11 cellular contexts compared by ENCODE assay signal in the genomic region with DNA sequence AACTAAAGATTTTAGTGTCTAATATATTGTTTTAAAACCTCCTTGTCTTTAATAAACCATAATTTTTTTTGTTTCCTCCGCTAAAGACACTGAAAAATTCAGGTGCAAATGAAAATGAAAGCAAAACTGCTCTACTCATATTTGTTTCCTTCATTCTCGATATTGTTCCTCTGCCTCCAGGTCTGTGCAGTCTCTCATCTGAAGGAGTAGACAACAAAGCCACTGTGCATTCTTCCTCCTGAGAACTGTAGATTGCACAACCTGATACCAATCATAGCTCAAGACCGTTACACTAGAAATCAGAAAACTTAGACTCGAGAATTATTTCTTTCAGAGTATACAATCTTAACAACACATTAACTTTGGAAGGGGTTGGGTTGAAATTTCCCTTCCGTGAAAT.
DNase-seq lines count a peak whose midpoint lies in the region; ATAC-seq and TF ChIP-seq lines count a peak whose summit lies in the region.
"Had no signal": no experiment of that assay in that cellular context is flagged by ENCODE, and none has a peak within 500 bp of the region (broad histone marks: within the 10 kb centered on the region; RNA-seq: fewer than 3 reads in every experiment).

No MANE protein-coding gene starts in this region.

- CTCF ChIA-PET in CD4-positive, alpha-beta memory T cell (lab: Charles Lee; ENCODE audit: partially characterized antibody) = no interaction called here

- H3K4me3 ChIP-seq in CD4-positive, alpha-beta memory T cell (ENCODE audit: low read length in 2 of 2) = no peak overlapping the region
- peak overlapping the region; percentile 42 for H3K4me3 ChIP-seq in MG63
- peak overlapping the region; percentile 32 to 65 (median 51) for H3K4me3 ChIP-seq in breast epithelium
- H3K4me3 ChIP-seq in mucosa of descending colon = no peak overlapping the region

- peaks cover 0 to 7% (median 0%) of the 10 kb centered on the region in 8 donors for H3K9me3 Mint-ChIP-seq in CD4-positive, alpha-beta memory T cell
- H3K9me3 Mint-ChIP-seq in type B pancreatic cell = no peaks in the 10 kb centered on the region

- DNase-seq in CD4-positive, alpha-beta memory T cell = no peak
- DNase-seq in MG63 (no peak), breast epithelium (ENCODE audit: low spot score in 2 of 2) (no peak), mucosa of descending colon (no peak), COR-L47 (lab: John Stamatoyannopoulos, UW) (no peak), type B pancreatic cell (ENCODE audit: extremely low spot score, unreplicated experiment) (no peak)
- no peak for DNase-seq in effector CD4-positive, alpha-beta T cell
- DNase-seq: NCI-H2171 treated with DMSO at 0.1 percent for 48 hours; stimulated activated CD4-positive, alpha-beta T cell treated with anti-CD3 and anti-CD28 coated beads, Interleukin-1b, Interleukin-23, amount 100 ng/mL, for 48 hours had no signal

- no peak overlapping the region for H3K27ac ChIP-seq in CD4-positive, alpha-beta memory T cell (ENCODE audit: low read depth, low read length)
- H3K27ac ChIP-seq in breast epithelium = peak overlapping the region; percentile 9 to 33

- peaks cover 0 to 11% (median 5%) of the 10 kb centered on the region in 4 donors for H3K4me1 Mint-ChIP-seq in CD4-positive, alpha-beta memory T cell
- peaks cover 8% of the 10 kb centered on the region for H3K4me1 Mint-ChIP-seq in type B pancreatic cell (ENCODE audit: unreplicated experiment)

- no peaks in the 10 kb centered on the region for H3K36me3 ChIP-seq in CD4-positive, alpha-beta memory T cell (ENCODE audit: insufficient read depth, low read length)
- no peaks in the 10 kb centered on the region for H3K36me3 ChIP-seq in MG63
- H3K36me3 ChIP-seq in breast epithelium = no peaks in the 10 kb centered on the region
- H3K36me3 ChIP-seq in mucosa of descending colon (ENCODE audit: low read depth) = no peaks in the 10 kb centered on the region

- H3K9me3 ChIP-seq in CD4-positive, alpha-beta memory T cell (ENCODE audit: control insufficient read depth in 1 of 2, low read length in 2 of 2) = no peaks in the 10 kb centered on the region
- no peaks in the 10 kb centered on the region for H3K9me3 ChIP-seq in MG63
- no peaks in the 10 kb centered on the region for H3K9me3 ChIP-seq in breast epithelium
- H3K9me3 ChIP-seq in mucosa of descending colon = no peaks in the 10 kb centered on the region

- no peak for TF ChIP-seq CTCF in breast epithelium (IDR thresholded peaks at IDR 0.05)
- no peak for TF ChIP-seq CTCF in mucosa of descending colon (IDR thresholded peaks at IDR 0.05)
- no peak for TF ChIP-seq CTCF in type B pancreatic cell (conservative IDR thresholded peaks at IDR 0.05)

- intact Hi-C loops in CD4-positive, alpha-beta memory T cell (cut with micrococcal nuclease) = no loop called here
- intact Hi-C loops in breast epithelium (cut with DNase I; ENCODE audit: low total_unique reads) = no loop called here
- intact Hi-C loops in mucosa of descending colon (cut with DNase I, micrococcal nuclease) = no loop called here

- POLR2A ChIA-PET in CD4-positive, alpha-beta memory T cell (lab: Charles Lee; ENCODE audit: partially characterized antibody) = no interaction called here

- H3K4me3 Mint-ChIP-seq in CD4-positive, alpha-beta memory T cell = peak overlapping the region; percentile 63 to 91 (median 80)
- no peak overlapping the region for H3K4me3 Mint-ChIP-seq in type B pancreatic cell

- ATAC-seq in mucosa of descending colon (peak; percentile 64), HG03139 (IDR thresholded peaks at IDR 0.05; ENCODE audit: unreplicated experiment) (no peak)
- ATAC-seq: HCT116 had no signal

- peak overlapping the region in 4 of 7 donors; percentile 68 to 93 (median 78) for H3K27ac Mint-ChIP-seq in CD4-positive, alpha-beta memory T cell
- no peak overlapping the region for H3K27ac Mint-ChIP-seq in type B pancreatic cell

- no peak for TF ChIP-seq POLR2A in breast epithelium (IDR thresholded peaks at IDR 0.05)

- H3K27me3 ChIP-seq in CD4-positive, alpha-beta memory T cell (ENCODE audit: insufficient read depth, low read length) = no peaks in the 10 kb centered on the region
- H3K27me3 ChIP-seq in MG63 (no peaks in the 10 kb centered on the region), breast epithelium (no peaks in the 10 kb centered on the region)

- no peaks in the 10 kb centered on the region for H3K36me3 Mint-ChIP-seq in CD4-positive, alpha-beta memory T cell
- no peaks in the 10 kb centered on the region for H3K36me3 Mint-ChIP-seq in type B pancreatic cell

- no peaks in the 10 kb centered on the region for H3K4me1 ChIP-seq in CD4-positive, alpha-beta memory T cell (ENCODE audit: insufficient read depth, low read length)
- H3K4me1 ChIP-seq in breast epithelium = no peaks in the 10 kb centered on the region
- no peaks in the 10 kb centered on the region for H3K4me1 ChIP-seq in mucosa of descending colon (ENCODE audit: low read depth)

- no peaks in the 10 kb centered on the region for H3K27me3 Mint-ChIP-seq in CD4-positive, alpha-beta memory T cell
- no peaks in the 10 kb centered on the region for H3K27me3 Mint-ChIP-seq in type B pancreatic cell

Comparison
In these comparisons a context has a peak if more than half of its experiments do, and no peak if none do; other contexts are left out.
1. H3K4me3 ChIP-seq: peak in MG63 (single experiment) and breast epithelium (3 of 3); none in CD4-positive, alpha-beta memory T cell (0 of 2) and mucosa of descending colon (single experiment).